In genomic region chr7:147423875-147424274, GRCh38 we compare ENCODE assay signal across 27 cellular contexts.
"Had no signal": no experiment of that assay in that cellular context is flagged by ENCODE, and none has a peak within 500 bp of the region (broad histone marks: within the 10 kb centered on the region; RNA-seq: fewer than 3 reads in every experiment).

No MANE protein-coding gene starts in this region.

- H3K27ac Mint-ChIP-seq: activated CD4-positive, alpha-beta memory T cell treated with anti-CD3 and anti-CD28 coated beads, Interleukin-2, amount 10 ng/mL, durations not matched to agents 7 days and 5 days; activated CD4-positive, alpha-beta T cell treated with anti-CD3 and anti-CD28 coated beads, Interleukin-2, amount 10 ng/mL, durations not matched to agents 7 days and 5 days; activated naive CD4-positive, alpha-beta T cell treated with anti-CD3 and anti-CD28 coated beads, Interleukin-2, amount 10 ng/mL, durations not matched to agents 7 days and 5 days; activated naive CD4-positive, alpha-beta T cell treated with anti-CD3 and anti-CD28 coated beads, Interleukin-2, amount 50 U/mL, for 72 hours; activated naive CD8-positive, alpha-beta T cell treated with anti-CD3 and anti-CD28 coated beads, Interleukin-2, amount 10 ng/mL, durations not matched to agents 7 days and 5 days; activated T-cell treated with anti-CD3 and anti-CD28 coated beads, Interleukin-2, amount 50 U/mL, for 24 hours; activated T-cell treated with anti-CD3 and anti-CD28 coated beads, Interleukin-2, amount 50 U/mL, for 72 hours; brain had no signal

- H3K36me3 Mint-ChIP-seq: activated naive CD4-positive, alpha-beta T cell treated with anti-CD3 and anti-CD28 coated beads, Interleukin-2, amount 10 ng/mL, durations not matched to agents 7 days and 5 days; activated naive CD4-positive, alpha-beta T cell treated with anti-CD3 and anti-CD28 coated beads, Interleukin-2, amount 50 U/mL, for 72 hours; activated naive CD8-positive, alpha-beta T cell treated with anti-CD3 and anti-CD28 coated beads, Interleukin-2, amount 10 ng/mL, durations not matched to agents 7 days and 5 days; brain had no signal

- H3K4me3 Mint-ChIP-seq: activated CD4-positive, alpha-beta memory T cell treated with anti-CD3 and anti-CD28 coated beads, Interleukin-2, amount 10 ng/mL, durations not matched to agents 7 days and 5 days; activated CD4-positive, alpha-beta T cell treated with anti-CD3 and anti-CD28 coated beads, Interleukin-2, amount 10 ng/mL, durations not matched to agents 7 days and 5 days; activated naive CD4-positive, alpha-beta T cell treated with anti-CD3 and anti-CD28 coated beads, Interleukin-2, amount 10 ng/mL, durations not matched to agents 7 days and 5 days; activated naive CD8-positive, alpha-beta T cell treated with anti-CD3 and anti-CD28 coated beads, Interleukin-2, amount 10 ng/mL, durations not matched to agents 7 days and 5 days; activated T-cell treated with anti-CD3 and anti-CD28 coated beads, Interleukin-2, amount 50 U/mL, for 24 hours; activated T-cell treated with anti-CD3 and anti-CD28 coated beads, Interleukin-2, amount 50 U/mL, for 72 hours; brain had no signal

- H3K4me1 ChIP-seq: ascending aorta, breast epithelium, colonic mucosa, esophagus squamous epithelium, gastroesophageal sphincter had no signal

- H3K9me3 Mint-ChIP-seq: activated CD4-positive, alpha-beta T cell treated with anti-CD3 and anti-CD28 coated beads, Interleukin-2, amount 10 ng/mL, durations not matched to agents 7 days and 5 days had no signal

- H3K4me3 ChIP-seq: ascending aorta, breast epithelium, cardiac muscle cell, colonic mucosa, esophagus squamous epithelium, gastroesophageal sphincter had no signal

- DNase-seq: activated CD4-positive, alpha-beta memory T cell treated with anti-CD3 and anti-CD28 coated beads, Interleukin-2, amount 10 ng/mL, durations not matched to agents 7 days and 5 days; activated CD4-positive, alpha-beta T cell treated with anti-CD3 and anti-CD28 coated beads for 1 hour; activated CD4-positive, alpha-beta T cell treated with anti-CD3 and anti-CD28 coated beads for 4 hours; activated CD4-positive, alpha-beta T cell treated with anti-CD3 and anti-CD28 coated beads, Interleukin-2, amount 10 ng/mL, durations not matched to agents 7 days and 5 days; activated CD4-positive, alpha-beta T cell treated with anti-CD3 and anti-CD28 coated beads, Interleukin-2, amount 50 U/mL, for 4 hours; activated CD8-positive, alpha-beta memory T cell treated with anti-CD3 and anti-CD28 coated beads, Interleukin-2, amount 50 U/mL, for 48 hours; activated gamma-delta T cell; activated naive CD4-positive, alpha-beta T cell; activated naive CD4-positive, alpha-beta T cell treated with anti-CD3 and anti-CD28 coated beads, Interleukin-2, amount 10 ng/mL, durations not matched to agents 7 days and 5 days; activated naive CD8-positive, alpha-beta T cell treated with anti-CD3 and anti-CD28 coated beads, Interleukin-2, amount 10 ng/mL, durations not matched to agents 7 days and 5 days; activated T-cell treated with anti-CD3 and anti-CD28 coated beads for 4 hours; activated T-cell treated with anti-CD3 and anti-CD28 coated beads, Interleukin-2, amount 50 U/mL, for 24 hours; activated T-cell treated with anti-CD3 and anti-CD28 coated beads, Interleukin-2, amount 50 U/mL, for 72 hours; central memory CD4-positive, alpha-beta T cell; cerebellar nuclear complex; colonic mucosa; effector CD8-positive, alpha-beta T cell; esophagus squamous epithelium; foreskin melanocyte; T-helper 2 cell had no signal

- H3K27me3 Mint-ChIP-seq: activated CD4-positive, alpha-beta memory T cell treated with anti-CD3 and anti-CD28 coated beads, Interleukin-2, amount 10 ng/mL, durations not matched to agents 7 days and 5 days; activated CD4-positive, alpha-beta T cell treated with anti-CD3 and anti-CD28 coated beads, Interleukin-2, amount 10 ng/mL, durations not matched to agents 7 days and 5 days; activated naive CD4-positive, alpha-beta T cell treated with anti-CD3 and anti-CD28 coated beads, Interleukin-2, amount 10 ng/mL, durations not matched to agents 7 days and 5 days; activated naive CD8-positive, alpha-beta T cell treated with anti-CD3 and anti-CD28 coated beads, Interleukin-2, amount 10 ng/mL, durations not matched to agents 7 days and 5 days; activated T-cell treated with anti-CD3 and anti-CD28 coated beads, Interleukin-2, amount 50 U/mL, for 24 hours had no signal

- H3K27me3 ChIP-seq: ascending aorta, breast epithelium, cardiac muscle cell, colonic mucosa, esophagus squamous epithelium, gastroesophageal sphincter had no signal

- H3K27ac ChIP-seq: ascending aorta, breast epithelium, cardiac muscle cell, colonic mucosa, epithelial cell of prostate, esophagus squamous epithelium, gastroesophageal sphincter had no signal

- H3K4me1 Mint-ChIP-seq: activated CD4-positive, alpha-beta memory T cell treated with anti-CD3 and anti-CD28 coated beads, Interleukin-2, amount 10 ng/mL, durations not matched to agents 7 days and 5 days; activated CD4-positive, alpha-beta T cell treated with anti-CD3 and anti-CD28 coated beads, Interleukin-2, amount 10 ng/mL, durations not matched to agents 7 days and 5 days; activated naive CD4-positive, alpha-beta T cell treated with anti-CD3 and anti-CD28 coated beads, Interleukin-2, amount 10 ng/mL, durations not matched to agents 7 days and 5 days; activated naive CD8-positive, alpha-beta T cell treated with anti-CD3 and anti-CD28 coated beads, Interleukin-2, amount 10 ng/mL, durations not matched to agents 7 days and 5 days had no signal

- ATAC-seq: activated naive CD4-positive, alpha-beta T cell treated with anti-CD3 and anti-CD28 coated beads, Interleukin-2, amount 50 U/mL, for 72 hours; activated T-cell treated with anti-CD3 and anti-CD28 coated beads, Interleukin-2, amount 50 U/mL, for 72 hours; gastroesophageal sphincter had no signal

- H3K9me3 ChIP-seq: ascending aorta, breast epithelium, colonic mucosa, gastroesophageal sphincter had no signal

- H3K36me3 ChIP-seq: ascending aorta, breast epithelium, cardiac muscle cell, colonic mucosa, esophagus squamous epithelium, gastroesophageal sphincter had no signal
